ENCODE assay signal across 9 cellular contexts in genomic region chr10:23158370-23158769, GRCh38. TPM values are rescaled to one million over a fixed set of nuclear protein-coding genes. Genes with fewer than 3 reads are reported as not detected.
DNase-seq lines count a peak whose midpoint lies in the region; ATAC-seq and TF ChIP-seq lines count a peak whose summit lies in the region.
"Had no signal": no experiment of that assay in that cellular context is flagged by ENCODE, and none has a peak within 500 bp of the region (broad histone marks: within the 10 kb centered on the region; RNA-seq: fewer than 3 reads in every experiment).

No MANE protein-coding gene starts in this region.

- H3K27me3 Mint-ChIP-seq in CD4-positive, alpha-beta memory T cell, result peaks cover 20 to 27% of the 10 kb centered on the region in 2 donors
- H3K27me3 Mint-ChIP-seq in progenitor cell of endocrine pancreas, result peaks cover 42% of the 10 kb centered on the region

- POLR2A ChIA-PET in CD4-positive, alpha-beta memory T cell (lab: Charles Lee; ENCODE audit: partially characterized antibody), result no interaction called here

- peak in 4 of 5 donors; percentile 15 to 32 (median 18) for DNase-seq in CD4-positive, alpha-beta memory T cell
- DNase-seq in NCI-H82 treated with DMSO at 0.1 percent for 48 hours (lab: John Stamatoyannopoulos, UW; ENCODE audit: unreplicated experiment) (peak; percentile 20), Right ventricle myocardium superior (no peak), progenitor cell of endocrine pancreas (ENCODE audit: low spot score, unreplicated experiment) (peak; percentile 39)
- peak in 1 of 2 donors; percentile 32 for DNase-seq in activated naive CD4-positive, alpha-beta T cell treated with anti-CD3 and anti-CD28 coated beads, Interleukin-2, amount 50 U/mL, for 72 hours (ENCODE audit: low spot score in 2 of 2)
- no peak for DNase-seq in effector memory CD4-positive, alpha-beta T cell

- H3K36me3 Mint-ChIP-seq in CD4-positive, alpha-beta memory T cell, result no peaks in the 10 kb centered on the region
- no peaks in the 10 kb centered on the region for H3K36me3 Mint-ChIP-seq in activated naive CD4-positive, alpha-beta T cell treated with anti-CD3 and anti-CD28 coated beads, Interleukin-2, amount 50 U/mL, for 72 hours
- peaks cover 5% of the 10 kb centered on the region for H3K36me3 Mint-ChIP-seq in progenitor cell of endocrine pancreas (ENCODE audit: insufficient read depth)

- no peaks in the 10 kb centered on the region for H3K9me3 ChIP-seq in CD4-positive, alpha-beta memory T cell (ENCODE audit: control insufficient read depth in 1 of 2, low read length in 2 of 2)
- H3K9me3 ChIP-seq in effector memory CD4-positive, alpha-beta T cell (ENCODE audit: control insufficient read depth, low read length), result no peaks in the 10 kb centered on the region

- no peaks in the 10 kb centered on the region for H3K36me3 ChIP-seq in CD4-positive, alpha-beta memory T cell (ENCODE audit: insufficient read depth, low read length)
- H3K36me3 ChIP-seq in effector memory CD4-positive, alpha-beta T cell (ENCODE audit: control insufficient read depth, insufficient read depth, low read length), result no peaks in the 10 kb centered on the region

- H3K4me3 Mint-ChIP-seq in CD4-positive, alpha-beta memory T cell, result no peak overlapping the region
- H3K4me3 Mint-ChIP-seq in progenitor cell of endocrine pancreas (ENCODE audit: low read depth), result no peak overlapping the region

- no peak overlapping the region for H3K27ac ChIP-seq in CD4-positive, alpha-beta memory T cell (ENCODE audit: low read depth, low read length)
- no peak overlapping the region for H3K27ac ChIP-seq in effector memory CD4-positive, alpha-beta T cell (ENCODE audit: insufficient read depth, low read length, poor library complexity, severe bottlenecking)

- peak; percentile 65 for ATAC-seq in GM19035 (IDR thresholded peaks at IDR 0.05; ENCODE audit: unreplicated experiment)
- ATAC-seq in HG03521 (IDR thresholded peaks at IDR 0.05; ENCODE audit: unreplicated experiment), result peak; percentile 58
- peak; percentile 57 to 78 for ATAC-seq in activated naive CD4-positive, alpha-beta T cell treated with anti-CD3 and anti-CD28 coated beads, Interleukin-2, amount 50 U/mL, for 72 hours
- peak; percentile 91 for ATAC-seq in Right ventricle myocardium superior (ENCODE audit: poor library complexity)

- peak; percentile 85 for TF ChIP-seq CTCF in progenitor cell of endocrine pancreas (IDR thresholded peaks at IDR 0.05; ENCODE audit: unreplicated experiment)

- no peaks in the 10 kb centered on the region for H3K27me3 ChIP-seq in CD4-positive, alpha-beta memory T cell (ENCODE audit: insufficient read depth, low read length)
- peaks cover 8% of the 10 kb centered on the region for H3K27me3 ChIP-seq in effector memory CD4-positive, alpha-beta T cell (replicated peaks; ENCODE audit: control insufficient read depth, insufficient read depth, low read length, poor library complexity, severe bottlenecking)

- CTCF ChIA-PET in CD4-positive, alpha-beta memory T cell (lab: Charles Lee; ENCODE audit: partially characterized antibody), result interaction anchor here (0.7 to 2.9 kb wide), 15 partner anchors 9 to 1399 kb away, joined by 3 to 23 read pairs (median 4); no protein-coding TSS in a partner anchor

- intact Hi-C loops in CD4-positive, alpha-beta memory T cell (cut with micrococcal nuclease), result loop anchor here (2.0 kb wide), 4 partner anchors 134 to 1360 kb away; no protein-coding TSS in a partner anchor
- intact Hi-C loops in Right ventricle myocardium superior (cut with DNase I), result no loop called here

- H3K9me3 Mint-ChIP-seq in CD4-positive, alpha-beta memory T cell, result no peaks in the 10 kb centered on the region
- no peaks in the 10 kb centered on the region for H3K9me3 Mint-ChIP-seq in activated naive CD4-positive, alpha-beta T cell treated with anti-CD3 and anti-CD28 coated beads, Interleukin-2, amount 50 U/mL, for 72 hours
- H3K9me3 Mint-ChIP-seq in progenitor cell of endocrine pancreas (ENCODE audit: low read depth), result no peaks in the 10 kb centered on the region

- peaks cover 4% of the 10 kb centered on the region for H3K4me1 ChIP-seq in CD4-positive, alpha-beta memory T cell (ENCODE audit: insufficient read depth, low read length)
- H3K4me1 ChIP-seq in effector memory CD4-positive, alpha-beta T cell (ENCODE audit: control insufficient read depth, insufficient read depth, low read length, poor library complexity, severe bottlenecking), result no peaks in the 10 kb centered on the region

- no peak overlapping the region for H3K4me3 ChIP-seq in CD4-positive, alpha-beta memory T cell (ENCODE audit: low read length in 2 of 2)
- H3K4me3 ChIP-seq in effector memory CD4-positive, alpha-beta T cell (ENCODE audit: insufficient read depth, low read depth, low read length, poor library complexity, severe bottlenecking), result no peak overlapping the region

- H3K4me1 Mint-ChIP-seq in CD4-positive, alpha-beta memory T cell, result peaks cover 0 to 7% (median 3%) of the 10 kb centered on the region in 4 donors
- peaks cover 7% of the 10 kb centered on the region for H3K4me1 Mint-ChIP-seq in progenitor cell of endocrine pancreas (ENCODE audit: low read depth)

- H3K27ac Mint-ChIP-seq in CD4-positive, alpha-beta memory T cell, result no peak overlapping the region
- H3K27ac Mint-ChIP-seq in activated naive CD4-positive, alpha-beta T cell treated with anti-CD3 and anti-CD28 coated beads, Interleukin-2, amount 50 U/mL, for 72 hours, result no peak overlapping the region
- H3K27ac Mint-ChIP-seq in progenitor cell of endocrine pancreas, result peak overlapping the region; percentile 30

RNA-seq across cellular contexts. Expression of gene PTF1A, which starts 33.7 kb away (rescaled TPM):
- total RNA-seq in CD4-positive, alpha-beta memory T cell, result not detected
- not detected for polyA plus RNA-seq in CD4-positive, alpha-beta memory T cell
- not detected for total RNA-seq in activated naive CD4-positive, alpha-beta T cell treated with anti-CD3 and anti-CD28 coated beads, Interleukin-2, amount 50 U/mL, for 72 hours
- total RNA-seq in Right ventricle myocardium superior (not detected), progenitor cell of endocrine pancreas (41.3 and 50.7 TPM in 2 replicates)
- total RNA-seq: temporal lobe had no signal

Comparison
In these comparisons a context has a peak if more than half of its experiments do, and no peak if none do; other contexts are left out.
1. DNase-seq: peak in CD4-positive, alpha-beta memory T cell (4 of 5), NCI-H82 treated with DMSO at 0.1 percent for 48 hours (single experiment) and progenitor cell of endocrine pancreas (single experiment); none in Right ventricle myocardium superior (single experiment) and effector memory CD4-positive, alpha-beta T cell (0 of 3).
2. RNA of gene PTF1A, which starts 33.7 kb away (total RNA-seq): 41.3 to 50.7 TPM in progenitor cell of endocrine pancreas; not detected in CD4-positive, alpha-beta memory T cell, not detected in activated naive CD4-positive, alpha-beta T cell treated with anti-CD3 and anti-CD28 coated beads, Interleukin-2, amount 50 U/mL, for 72 hours and not detected in Right ventricle myocardium superior (single experiment); every median in the first group is over 10 times any median in the second.
3. Peak in every context shown above with its lines, with median percentiles within 50 percentile points of each other: ATAC-seq.